ENCODE assay signal across 11 cellular contexts in genomic region chr6:111761783-111762312, GRCh38.
A peak's percentile ranks its signal among the peaks of the same experiment; 100 is the strongest.
DNase-seq lines count a peak whose midpoint lies in the region; ATAC-seq, FAIRE-seq and TF ChIP-seq lines count a peak whose summit lies in the region.
"Had no signal": no experiment of that assay in that cellular context is flagged by ENCODE, and none has a peak within 500 bp of the region (broad histone marks: within the 10 kb centered on the region; RNA-seq: fewer than 3 reads in every experiment).

No MANE protein-coding gene starts in this region.

- no peaks in the 10 kb centered on the region for H3K9me3 Mint-ChIP-seq in activated naive CD4-positive, alpha-beta T cell treated with anti-CD3 and anti-CD28 coated beads for 36 hours

- no peaks in the 10 kb centered on the region for H3K27me3 Mint-ChIP-seq in activated naive CD4-positive, alpha-beta T cell treated with anti-CD3 and anti-CD28 coated beads for 36 hours (ENCODE audit: low read depth)

- CTCF ChIA-PET in activated naive CD4-positive, alpha-beta T cell treated with anti-CD3 and anti-CD28 coated beads for 36 hours (lab: Charles Lee), result interaction anchor here (0.6 to 5.8 kb wide), 7 partner anchors 9 to 108 kb away, joined by 3 to 23 read pairs (median 4); no protein-coding TSS in a partner anchor

- intact Hi-C loops in activated naive CD4-positive, alpha-beta T cell treated with anti-CD3 and anti-CD28 coated beads for 36 hours (cut with micrococcal nuclease), result loop anchor here (5.0 to 10.0 kb wide), 2 partner anchors 280 to 887 kb away; partner anchors contain the start of genes AMD1 and REV3L

- H3K27ac Mint-ChIP-seq in activated naive CD4-positive, alpha-beta T cell treated with anti-CD3 and anti-CD28 coated beads for 36 hours, result peak overlapping the region; percentile 97

- DNase-seq in activated naive CD4-positive, alpha-beta T cell treated with anti-CD3 and anti-CD28 coated beads for 36 hours, result peak; percentile 52
- peak; percentile 32 for DNase-seq in occipital lobe (lab: John Stamatoyannopoulos, UW)
- DNase-seq in SKM-1 treated with dmso at 0.1 percent for 144 hours (lab: John Stamatoyannopoulos, UW; ENCODE audit: unreplicated experiment), result no peak
- DNase-seq in NCI-H345 treated with DMSO at 0.1 percent for 48 hours (lab: John Stamatoyannopoulos, UW; ENCODE audit: unreplicated experiment), result no peak
- DNase-seq in H54 (ENCODE audit: insufficient read length, low spot score), result no peak
- DNase-seq: aorta, NCI-H1105 treated with DMSO at 0.1 percent for 48 hours, pancreas had no signal

- peaks cover 42% of the 10 kb centered on the region for H3K36me3 Mint-ChIP-seq in activated naive CD4-positive, alpha-beta T cell treated with anti-CD3 and anti-CD28 coated beads for 36 hours (ENCODE audit: low read depth)

- peak overlapping the region; percentile 33 for H3K4me3 Mint-ChIP-seq in activated naive CD4-positive, alpha-beta T cell treated with anti-CD3 and anti-CD28 coated beads for 36 hours

- ATAC-seq in GM18907 (IDR thresholded peaks at IDR 0.05; ENCODE audit: unreplicated experiment) (peak; percentile 48), HG03442 (IDR thresholded peaks at IDR 0.05; ENCODE audit: unreplicated experiment) (peak; percentile 25), GM18519 (IDR thresholded peaks at IDR 0.05; ENCODE audit: low FRiP score, unreplicated experiment) (no peak)

- no peak for FAIRE-seq in H54 (lab: Jason Lieb, UNC)
- FAIRE-seq: pancreas had no signal

- peaks cover 97% of the 10 kb centered on the region for H3K4me1 Mint-ChIP-seq in activated naive CD4-positive, alpha-beta T cell treated with anti-CD3 and anti-CD28 coated beads for 36 hours (ENCODE audit: low read depth)

- no peak for TF ChIP-seq POLR2A in H54 (IDR thresholded peaks at IDR 0.05; ENCODE audit: low read depth, low read length)

Comparison
In these comparisons a context has a peak if more than half of its experiments do, and no peak if none do; other contexts are left out.
1. DNase-seq: peak in activated naive CD4-positive, alpha-beta T cell treated with anti-CD3 and anti-CD28 coated beads for 36 hours (single experiment) and occipital lobe (single experiment); none in SKM-1 treated with dmso at 0.1 percent for 144 hours (single experiment), NCI-H345 treated with DMSO at 0.1 percent for 48 hours (single experiment) and H54 (single experiment).